ENCODE assay signal across 1 cellular context in the genomic region with DNA sequence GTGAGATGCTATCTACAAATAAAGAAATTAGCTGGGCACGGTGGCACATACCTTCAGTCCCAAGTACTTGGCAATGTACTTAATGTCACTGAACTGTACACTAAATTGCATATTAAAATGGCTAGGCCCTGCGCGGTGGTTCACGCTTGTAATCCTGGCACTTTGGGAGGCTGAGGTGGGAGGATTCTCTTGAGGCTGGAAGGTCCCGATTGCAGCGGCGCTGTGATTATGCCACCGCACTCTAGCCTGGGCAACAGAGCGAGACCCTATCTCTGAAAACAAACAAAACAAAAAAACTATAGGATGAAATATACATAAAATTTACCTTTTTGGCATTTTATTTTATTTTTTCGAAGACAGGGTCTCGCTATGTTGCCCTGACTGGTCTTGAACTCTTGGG.
TF ChIP-seq lines count a peak whose summit lies in the region.

No MANE protein-coding gene starts in this region.

TF ChIP-seq in SK-N-SH, 30 proteins besides CTCF, POLR2A, EP300 and RAD21:
- TF ChIP-seq, protein P1, sequence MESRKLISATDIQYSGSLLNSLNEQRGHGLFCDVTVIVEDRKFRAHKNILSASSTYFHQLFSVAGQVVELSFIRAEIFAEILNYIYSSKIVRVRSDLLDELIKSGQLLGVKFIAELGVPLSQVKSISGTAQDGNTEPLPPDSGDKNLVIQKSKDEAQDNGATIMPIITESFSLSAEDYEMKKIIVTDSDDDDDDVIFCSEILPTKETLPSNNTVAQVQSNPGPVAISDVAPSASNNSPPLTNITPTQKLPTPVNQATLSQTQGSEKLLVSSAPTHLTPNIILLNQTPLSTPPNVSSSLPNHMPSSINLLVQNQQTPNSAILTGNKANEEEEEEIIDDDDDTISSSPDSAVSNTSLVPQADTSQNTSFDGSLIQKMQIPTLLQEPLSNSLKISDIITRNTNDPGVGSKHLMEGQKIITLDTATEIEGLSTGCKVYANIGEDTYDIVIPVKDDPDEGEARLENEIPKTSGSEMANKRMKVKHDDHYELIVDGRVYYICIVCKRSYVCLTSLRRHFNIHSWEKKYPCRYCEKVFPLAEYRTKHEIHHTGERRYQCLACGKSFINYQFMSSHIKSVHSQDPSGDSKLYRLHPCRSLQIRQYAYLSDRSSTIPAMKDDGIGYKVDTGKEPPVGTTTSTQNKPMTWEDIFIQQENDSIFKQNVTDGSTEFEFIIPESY (IDR thresholded peaks at IDR 0.05; ENCODE audit: borderline replicate concordance, low read depth): no peak
- TF ChIP-seq YY1 (IDR thresholded peaks at IDR 0.05; ENCODE audit: low read depth): no peak
